23 cellular contexts compared by ENCODE assay signal in genomic region chr4:114400531-114400930, GRCh38.
DNase-seq lines count a peak whose midpoint lies in the region; TF ChIP-seq lines count a peak whose summit lies in the region.
"Had no signal": no experiment of that assay in that cellular context is flagged by ENCODE, and none has a peak within 500 bp of the region (broad histone marks: within the 10 kb centered on the region; RNA-seq: fewer than 3 reads in every experiment).

No MANE protein-coding gene starts in this region.

- no peaks in the 10 kb centered on the region for H3K27me3 ChIP-seq in breast epithelium
- no peaks in the 10 kb centered on the region for H3K27me3 ChIP-seq in uterus
- H3K27me3 ChIP-seq: cardiac muscle cell, gastroesophageal sphincter, SJSA1 had no signal

- 25 to 44% methylated on average over 1 of the region's 1 CpG for WGBS in lower leg skin, 2 donors

- DNase-seq in MCF 10A (ENCODE audit: unreplicated experiment): peak; percentile 26
- DNase-seq in breast epithelium (ENCODE audit: low spot score in 2 of 2): no peak
- peak; percentile 45 for DNase-seq in RPMI7951 (ENCODE audit: low read depth)
- peak; percentile 42 for DNase-seq in fibroblast of mammary gland (ENCODE audit: low read depth)
- DNase-seq in activated CD4-positive, alpha-beta T cell treated with anti-CD3 and anti-CD28 coated beads for 1 hour: no peak
- DNase-seq in lower leg skin (ENCODE audit: low spot score in 2 of 2): no peak
- no peak for DNase-seq in COLO668 (lab: John Stamatoyannopoulos, UW; ENCODE audit: unreplicated experiment)
- no peak for DNase-seq in uterus
- DNase-seq: activated CD4-positive, alpha-beta T cell treated with anti-CD3 and anti-CD28 coated beads, Interleukin-2, amount 50 U/mL, for 4 hours; GF-D8; left ventricle myocardium inferior; NCI-H1092; NCI-H524; stimulated activated CD4-positive, alpha-beta T cell treated with anti-CD3 and anti-CD28 coated beads, Interleukin-2, amount 100 ng/mL, for 24 hours; stimulated activated naive B cell treated with anti-CD40 and anti-IgM and Interleukin-4, amounts not matched to agents 10 μg/mL and 1 μg/mL and 100 μg/mL, for 72 hours; T-helper 17 cell had no signal

- no peaks in the 10 kb centered on the region for H3K4me1 Mint-ChIP-seq in MCF 10A (ENCODE audit: insufficient read depth, unreplicated experiment)
- H3K4me1 Mint-ChIP-seq: stimulated activated naive B cell treated with anti-CD40 and anti-IgM and Interleukin-4, amounts not matched to agents 10 μg/mL and 1 μg/mL and 100 μg/mL, for 72 hours had no signal

- H3K27me3 Mint-ChIP-seq in MCF 10A (ENCODE audit: insufficient read depth, unreplicated experiment): peaks cover 17% of the 10 kb centered on the region

- H3K27ac ChIP-seq in breast epithelium: no peak overlapping the region
- H3K27ac ChIP-seq in uterus: no peak overlapping the region
- H3K27ac ChIP-seq: C4-2B, cardiac muscle cell, gastroesophageal sphincter, KMS-11, left ventricle myocardium inferior, SJSA1, thoracic aorta, VCaP had no signal

- TF ChIP-seq POLR2A in breast epithelium (IDR thresholded peaks at IDR 0.05) (no peak), lower leg skin (IDR thresholded peaks at IDR 0.05) (no peak), uterus (IDR thresholded peaks at IDR 0.05) (no peak)

- intact Hi-C loops in MCF 10A (cut with micrococcal nuclease): no loop called here
- intact Hi-C loops in breast epithelium (cut with DNase I; ENCODE audit: low total_unique reads): no loop called here
- intact Hi-C loops in lower leg skin (cut with DNase I; ENCODE audit: low total_unique reads): no loop called here
- intact Hi-C loops in uterus (cut with DNase I; ENCODE audit: low total_unique reads): no loop called here

- H3K36me3 ChIP-seq in breast epithelium: no peaks in the 10 kb centered on the region
- no peaks in the 10 kb centered on the region for H3K36me3 ChIP-seq in uterus
- H3K36me3 ChIP-seq: cardiac muscle cell, gastroesophageal sphincter, left ventricle myocardium inferior, SJSA1, thoracic aorta had no signal

- CTCF ChIA-PET in MCF 10A (lab: Yijun Ruan, JAX): no interaction called here

- no peak overlapping the region for H3K4me3 Mint-ChIP-seq in MCF 10A (ENCODE audit: unreplicated experiment)
- H3K4me3 Mint-ChIP-seq: stimulated activated naive B cell treated with anti-CD40 and anti-IgM and Interleukin-4, amounts not matched to agents 10 μg/mL and 1 μg/mL and 100 μg/mL, for 72 hours; T-helper 17 cell had no signal

- POLR2A ChIA-PET in MCF 10A (lab: Yijun Ruan, JAX): interaction anchor here (0.6 kb wide), 1 partner anchor 934 kb away, joined by 3 read pairs; no protein-coding TSS in a partner anchor

- H3K9me3 ChIP-seq in breast epithelium: no peaks in the 10 kb centered on the region
- H3K9me3 ChIP-seq in uterus: no peaks in the 10 kb centered on the region
- H3K9me3 ChIP-seq: gastroesophageal sphincter, left ventricle myocardium inferior, SJSA1, thoracic aorta had no signal

- TF ChIP-seq CTCF in MCF 10A (IDR thresholded peaks at IDR 0.05; ENCODE audit: unreplicated experiment): no peak
- no peak for TF ChIP-seq CTCF in breast epithelium (IDR thresholded peaks at IDR 0.05)
- no peak for TF ChIP-seq CTCF in fibroblast of mammary gland (conservative IDR thresholded peaks at IDR 0.05; ENCODE audit: control insufficient read depth, insufficient read depth, low read depth, low read length)
- TF ChIP-seq CTCF in lower leg skin (IDR thresholded peaks at IDR 0.05): no peak
- no peak for TF ChIP-seq CTCF in uterus (IDR thresholded peaks at IDR 0.05)

- no peak overlapping the region for H3K27ac Mint-ChIP-seq in MCF 10A (ENCODE audit: low read depth, unreplicated experiment)
- H3K27ac Mint-ChIP-seq: stimulated activated naive B cell treated with anti-CD40 and anti-IgM and Interleukin-4, amounts not matched to agents 10 μg/mL and 1 μg/mL and 100 μg/mL, for 72 hours; T-helper 17 cell had no signal

- H3K4me1 ChIP-seq in breast epithelium: no peaks in the 10 kb centered on the region
- no peaks in the 10 kb centered on the region for H3K4me1 ChIP-seq in uterus
- H3K4me1 ChIP-seq: gastroesophageal sphincter, left ventricle myocardium inferior, SJSA1 had no signal

- H3K36me3 Mint-ChIP-seq in MCF 10A (ENCODE audit: insufficient read depth, unreplicated experiment): no peaks in the 10 kb centered on the region

- BruUV-seq in MCF 10A (replicated peaks; lab: Mats Ljungman, UMichigan): no TSS peak

- H3K4me3 ChIP-seq in breast epithelium (no peak overlapping the region), fibroblast of mammary gland (ENCODE audit: control insufficient read depth, low read depth, low read length) (no peak overlapping the region), lower leg skin (ENCODE audit: low read depth, poor library complexity, severe bottlenecking) (no peak overlapping the region), uterus (no peak overlapping the region)
- H3K4me3 ChIP-seq: cardiac muscle cell, gastroesophageal sphincter, left ventricle myocardium inferior, SJSA1, thoracic aorta had no signal

- H3K9me3 Mint-ChIP-seq in MCF 10A (ENCODE audit: unreplicated experiment): no peaks in the 10 kb centered on the region

Comparison
In these comparisons a context has a peak if more than half of its experiments do, and no peak if none do; other contexts are left out.
1. DNase-seq: peak in MCF 10A (single experiment), RPMI7951 (single experiment) and fibroblast of mammary gland (single experiment); none in breast epithelium (0 of 2), activated CD4-positive, alpha-beta T cell treated with anti-CD3 and anti-CD28 coated beads for 1 hour (single experiment), lower leg skin (0 of 2), COLO668 (single experiment) and uterus (0 of 2).